19 cellular contexts compared by ENCODE assay signal in the genomic region with DNA sequence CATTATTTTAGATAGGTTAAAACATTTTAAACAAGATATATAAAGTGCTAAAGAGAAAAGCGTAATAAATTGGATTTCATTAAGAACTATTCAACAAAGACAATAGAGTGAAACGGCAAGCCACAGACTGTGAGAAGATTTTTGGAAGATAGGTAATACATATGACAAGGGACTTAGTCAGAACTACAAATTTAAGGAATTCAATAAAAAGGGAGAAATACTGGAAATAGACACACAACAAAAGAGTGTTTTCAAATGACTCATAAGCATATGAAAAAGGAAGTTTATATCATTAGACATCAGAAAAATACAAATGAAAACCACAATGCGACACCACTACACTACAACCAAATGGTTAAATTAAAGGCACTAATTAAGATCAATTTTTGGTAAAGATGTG.
DNase-seq lines count a peak whose midpoint lies in the region; ATAC-seq, FAIRE-seq and TF ChIP-seq lines count a peak whose summit lies in the region.
"Had no signal": no experiment of that assay in that cellular context is flagged by ENCODE, and none has a peak within 500 bp of the region (broad histone marks: within the 10 kb centered on the region; RNA-seq: fewer than 3 reads in every experiment).

No MANE protein-coding gene starts in this region.

- peaks cover 16% of the 10 kb centered on the region for H3K4me1 ChIP-seq in foreskin keratinocyte
- H3K4me1 ChIP-seq: left ventricle myocardium inferior had no signal

- peaks cover 5% of the 10 kb centered on the region for H3K9me3 Mint-ChIP-seq in activated naive CD4-positive, alpha-beta T cell treated with anti-CD3 and anti-CD28 coated beads, Interleukin-2, amount 10 ng/mL, durations not matched to agents 7 days and 5 days

- H3K27ac Mint-ChIP-seq in activated naive CD4-positive, alpha-beta T cell treated with anti-CD3 and anti-CD28 coated beads, Interleukin-2, amount 10 ng/mL, durations not matched to agents 7 days and 5 days = no peak overlapping the region
- H3K27ac Mint-ChIP-seq: CD8-positive, alpha-beta memory T cell; type B pancreatic cell had no signal

- CTCF ChIA-PET in activated naive CD4-positive, alpha-beta T cell treated with anti-CD3 and anti-CD28 coated beads, Interleukin-2, amount 10 ng/mL, durations not matched to agents 7 days and 5 days (lab: Charles Lee) = no interaction called here

- DNase-seq in AG09309 (ENCODE audit: low read depth) (peak; percentile 72), LHCN-M2 (ENCODE audit: low read depth) (peak; percentile 80), bronchial epithelial cell (ENCODE audit: low read depth) (peak; percentile 46), foreskin keratinocyte (peak; percentile 57 to 78), NCI-H1092 (lab: John Stamatoyannopoulos, UW) (no peak), NCI-H524 (lab: John Stamatoyannopoulos, UW) (no peak)
- no peak for DNase-seq in activated naive CD4-positive, alpha-beta T cell treated with anti-CD3 and anti-CD28 coated beads, Interleukin-2, amount 10 ng/mL, durations not matched to agents 7 days and 5 days
- DNase-seq: ACHN; activated CD4-positive, alpha-beta T cell treated with anti-CD3 and anti-CD28 coated beads for 1 hour; CD8-positive, alpha-beta memory T cell; DMS79; Karpas-422; left ventricle myocardium inferior; NCI-H2171; NCI-H748 treated with DMSO at 0.1 percent for 48 hours; right cardiac atrium; stimulated activated naive CD4-positive, alpha-beta T cell treated with Interleukin-2 at 50 U/mL for 16 hours had no signal

- H3K27me3 Mint-ChIP-seq in activated naive CD4-positive, alpha-beta T cell treated with anti-CD3 and anti-CD28 coated beads, Interleukin-2, amount 10 ng/mL, durations not matched to agents 7 days and 5 days = no peaks in the 10 kb centered on the region
- H3K27me3 Mint-ChIP-seq: type B pancreatic cell had no signal

- H3K36me3 Mint-ChIP-seq in activated naive CD4-positive, alpha-beta T cell treated with anti-CD3 and anti-CD28 coated beads, Interleukin-2, amount 10 ng/mL, durations not matched to agents 7 days and 5 days = peaks cover 2% of the 10 kb centered on the region
- H3K36me3 Mint-ChIP-seq: type B pancreatic cell had no signal

- peak overlapping the region; percentile 67 for H3K27ac ChIP-seq in foreskin keratinocyte
- H3K27ac ChIP-seq: left ventricle myocardium inferior had no signal

- no peak overlapping the region for H3K4me3 ChIP-seq in AG09309 (ENCODE audit: control insufficient read depth, low read depth, low read length)
- no peak overlapping the region for H3K4me3 ChIP-seq in bronchial epithelial cell (ENCODE audit: low read depth, low read length)
- H3K4me3 ChIP-seq: left ventricle myocardium inferior had no signal

- H3K4me1 Mint-ChIP-seq in activated naive CD4-positive, alpha-beta T cell treated with anti-CD3 and anti-CD28 coated beads, Interleukin-2, amount 10 ng/mL, durations not matched to agents 7 days and 5 days = no peaks in the 10 kb centered on the region
- H3K4me1 Mint-ChIP-seq: CD8-positive, alpha-beta memory T cell had no signal

- ATAC-seq in foreskin keratinocyte = peak; percentile 85
- no peak for ATAC-seq in HG02970 (IDR thresholded peaks at IDR 0.05; ENCODE audit: low FRiP score, unreplicated experiment)
- ATAC-seq: right cardiac atrium had no signal

- no peak for FAIRE-seq in bronchial epithelial cell (lab: Jason Lieb, UNC)

- H3K36me3 ChIP-seq in bronchial epithelial cell (ENCODE audit: control insufficient read depth, insufficient read depth, low read length) = no peaks in the 10 kb centered on the region

- no peaks in the 10 kb centered on the region for H3K27me3 ChIP-seq in bronchial epithelial cell (ENCODE audit: control insufficient read depth, insufficient read depth, low read length)
- H3K27me3 ChIP-seq in foreskin keratinocyte = no peaks in the 10 kb centered on the region

- no peak overlapping the region for H3K4me3 Mint-ChIP-seq in activated naive CD4-positive, alpha-beta T cell treated with anti-CD3 and anti-CD28 coated beads, Interleukin-2, amount 10 ng/mL, durations not matched to agents 7 days and 5 days
- H3K4me3 Mint-ChIP-seq: CD8-positive, alpha-beta memory T cell; type B pancreatic cell had no signal

- no peak for TF ChIP-seq CTCF in AG09309 (IDR thresholded peaks at IDR 0.05; ENCODE audit: control insufficient read depth, insufficient read depth, low read depth, low read length, missing control alignments)
- no peak for TF ChIP-seq CTCF in bronchial epithelial cell (IDR thresholded peaks at IDR 0.05; ENCODE audit: insufficient read depth, low read length, severe bottlenecking)
- no peak for TF ChIP-seq CTCF in foreskin keratinocyte (conservative IDR thresholded peaks at IDR 0.05)

Comparison
In these comparisons a context has a peak if more than half of its experiments do, and no peak if none do; other contexts are left out.
1. DNase-seq: peak in AG09309 (single experiment), LHCN-M2 (single experiment), bronchial epithelial cell (single experiment) and foreskin keratinocyte (2 of 2); none in NCI-H1092 (single experiment), activated naive CD4-positive, alpha-beta T cell treated with anti-CD3 and anti-CD28 coated beads, Interleukin-2, amount 10 ng/mL, durations not matched to agents 7 days and 5 days (single experiment) and NCI-H524 (0 of 2).